22 cellular contexts compared by ENCODE assay signal in the genomic region with DNA sequence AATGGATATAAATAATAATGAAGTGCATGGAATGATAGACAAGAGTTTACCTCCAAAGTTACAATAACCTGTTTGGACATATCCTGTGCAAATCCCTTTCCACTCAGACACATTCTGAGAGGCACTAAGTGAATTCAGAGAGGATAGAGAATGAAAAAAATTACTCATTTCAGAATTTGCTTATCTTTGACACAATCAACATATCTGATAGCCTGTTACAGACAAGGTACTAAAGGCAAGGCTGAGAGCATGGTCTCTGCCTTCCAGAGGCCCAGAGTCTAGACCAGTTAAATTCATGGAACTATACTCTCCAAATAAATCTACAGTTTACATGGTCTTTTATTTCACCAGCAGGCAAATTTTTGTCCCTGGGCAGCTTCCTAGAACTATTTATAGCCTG.
"Had no signal": no experiment of that assay in that cellular context is flagged by ENCODE, and none has a peak within 500 bp of the region (broad histone marks: within the 10 kb centered on the region; RNA-seq: fewer than 3 reads in every experiment).

No MANE protein-coding gene starts in this region.

- H3K27me3 ChIP-seq: adrenal gland, ascending aorta, brain microvascular endothelial cell, foreskin keratinocyte, upper lobe of left lung had no signal

- H3K27ac ChIP-seq: adrenal gland, ascending aorta, brain microvascular endothelial cell, foreskin keratinocyte, lower lobe of right lung, upper lobe of left lung had no signal

- H3K27me3 Mint-ChIP-seq: activated naive CD4-positive, alpha-beta T cell treated with anti-CD3 and anti-CD28 coated beads, Interleukin-2, amount 10 ng/mL, durations not matched to agents 7 days and 5 days; dendritic cell treated with granulocyte-macrophage colony-stimulating factor and Interleukin-4, amounts not matched to agents 40 ng/mL and 50 ng/mL, for 4 days; naive thymus-derived CD4-positive, alpha-beta T cell had no signal

- H3K36me3 ChIP-seq: adrenal gland, ascending aorta, brain microvascular endothelial cell, lower lobe of right lung, upper lobe of left lung had no signal

- H3K9me3 Mint-ChIP-seq: activated naive CD4-positive, alpha-beta T cell treated with anti-CD3 and anti-CD28 coated beads, Interleukin-2, amount 10 ng/mL, durations not matched to agents 7 days and 5 days; dendritic cell treated with granulocyte-macrophage colony-stimulating factor and Interleukin-4, amounts not matched to agents 40 ng/mL and 50 ng/mL, for 4 days; neural crest cell had no signal

- H3K4me1 ChIP-seq: adrenal gland, ascending aorta, foreskin keratinocyte, lower lobe of right lung, upper lobe of left lung had no signal

- H3K4me3 Mint-ChIP-seq: activated naive CD4-positive, alpha-beta T cell treated with anti-CD3 and anti-CD28 coated beads, Interleukin-2, amount 10 ng/mL, durations not matched to agents 7 days and 5 days; dendritic cell treated with granulocyte-macrophage colony-stimulating factor and Interleukin-4, amounts not matched to agents 40 ng/mL and 50 ng/mL, for 4 days; naive thymus-derived CD4-positive, alpha-beta T cell; neural crest cell; T-helper 1 cell treated with Interleukin-12 subunit alpha and Interleukin-12 subunit beta and Interleukin-4 antibody, amounts not matched to agents 30 μg/mL and 1 μg/mL, for 36 hours had no signal

- H3K36me3 Mint-ChIP-seq: activated naive CD4-positive, alpha-beta T cell treated with anti-CD3 and anti-CD28 coated beads, Interleukin-2, amount 10 ng/mL, durations not matched to agents 7 days and 5 days had no signal

- H3K4me3 ChIP-seq: adrenal gland, ascending aorta, lower lobe of right lung, upper lobe of left lung had no signal

- H3K4me1 Mint-ChIP-seq: neural crest cell had no signal

- ATAC-seq: foreskin keratinocyte; left lobe of liver; lower lobe of right lung; naive thymus-derived CD4-positive, alpha-beta T cell; sciatic nerve had no signal

- H3K27ac Mint-ChIP-seq: activated naive CD4-positive, alpha-beta T cell treated with anti-CD3 and anti-CD28 coated beads, Interleukin-2, amount 10 ng/mL, durations not matched to agents 7 days and 5 days; dendritic cell treated with granulocyte-macrophage colony-stimulating factor and Interleukin-4, amounts not matched to agents 40 ng/mL and 50 ng/mL, for 4 days; T-helper 1 cell treated with Interleukin-12 subunit alpha and Interleukin-12 subunit beta and Interleukin-4 antibody, amounts not matched to agents 30 μg/mL and 1 μg/mL, for 36 hours had no signal

- DNase-seq: activated CD4-positive, CD25-positive, alpha-beta regulatory T cell treated with anti-CD3 and anti-CD28 coated beads, Interleukin-2, amount 50 U/mL, for 72 hours; activated effector memory CD4-positive, alpha-beta T cell treated with anti-CD3 and anti-CD28 coated beads, Interleukin-2, amount 50 U/mL, for 16 hours; activated naive CD4-positive, alpha-beta T cell treated with anti-CD3 and anti-CD28 coated beads, Interleukin-2, amount 10 ng/mL, durations not matched to agents 7 days and 5 days; adrenal gland; brain microvascular endothelial cell; caudate nucleus; effector CD4-positive, alpha-beta T cell; foreskin keratinocyte; lower lobe of right lung; naive thymus-derived CD4-positive, alpha-beta T cell; occipital lobe; small intestine; stimulated activated CD4-positive, alpha-beta T cell treated with anti-CD3 and anti-CD28 coated beads, Interleukin-2, amount 100 ng/mL, for 48 hours; stimulated activated CD8-positive, alpha-beta memory T cell treated with anti-CD3 and anti-CD28 coated beads, Interleukin-4, amount 100 ng/mL, for 48 hours; stimulated activated naive CD4-positive, alpha-beta T cell; upper lobe of left lung had no signal
